1 cellular context compared by ENCODE assay signal in genomic region chr4:90120815-90121214, GRCh38.
TF ChIP-seq lines count a peak whose summit lies in the region.

No MANE protein-coding gene starts in this region.

TF ChIP-seq in GM23338, 12 proteins besides CTCF, POLR2A, EP300 and RAD21 (continued from another document):
- TF ChIP-seq, protein P1, sequence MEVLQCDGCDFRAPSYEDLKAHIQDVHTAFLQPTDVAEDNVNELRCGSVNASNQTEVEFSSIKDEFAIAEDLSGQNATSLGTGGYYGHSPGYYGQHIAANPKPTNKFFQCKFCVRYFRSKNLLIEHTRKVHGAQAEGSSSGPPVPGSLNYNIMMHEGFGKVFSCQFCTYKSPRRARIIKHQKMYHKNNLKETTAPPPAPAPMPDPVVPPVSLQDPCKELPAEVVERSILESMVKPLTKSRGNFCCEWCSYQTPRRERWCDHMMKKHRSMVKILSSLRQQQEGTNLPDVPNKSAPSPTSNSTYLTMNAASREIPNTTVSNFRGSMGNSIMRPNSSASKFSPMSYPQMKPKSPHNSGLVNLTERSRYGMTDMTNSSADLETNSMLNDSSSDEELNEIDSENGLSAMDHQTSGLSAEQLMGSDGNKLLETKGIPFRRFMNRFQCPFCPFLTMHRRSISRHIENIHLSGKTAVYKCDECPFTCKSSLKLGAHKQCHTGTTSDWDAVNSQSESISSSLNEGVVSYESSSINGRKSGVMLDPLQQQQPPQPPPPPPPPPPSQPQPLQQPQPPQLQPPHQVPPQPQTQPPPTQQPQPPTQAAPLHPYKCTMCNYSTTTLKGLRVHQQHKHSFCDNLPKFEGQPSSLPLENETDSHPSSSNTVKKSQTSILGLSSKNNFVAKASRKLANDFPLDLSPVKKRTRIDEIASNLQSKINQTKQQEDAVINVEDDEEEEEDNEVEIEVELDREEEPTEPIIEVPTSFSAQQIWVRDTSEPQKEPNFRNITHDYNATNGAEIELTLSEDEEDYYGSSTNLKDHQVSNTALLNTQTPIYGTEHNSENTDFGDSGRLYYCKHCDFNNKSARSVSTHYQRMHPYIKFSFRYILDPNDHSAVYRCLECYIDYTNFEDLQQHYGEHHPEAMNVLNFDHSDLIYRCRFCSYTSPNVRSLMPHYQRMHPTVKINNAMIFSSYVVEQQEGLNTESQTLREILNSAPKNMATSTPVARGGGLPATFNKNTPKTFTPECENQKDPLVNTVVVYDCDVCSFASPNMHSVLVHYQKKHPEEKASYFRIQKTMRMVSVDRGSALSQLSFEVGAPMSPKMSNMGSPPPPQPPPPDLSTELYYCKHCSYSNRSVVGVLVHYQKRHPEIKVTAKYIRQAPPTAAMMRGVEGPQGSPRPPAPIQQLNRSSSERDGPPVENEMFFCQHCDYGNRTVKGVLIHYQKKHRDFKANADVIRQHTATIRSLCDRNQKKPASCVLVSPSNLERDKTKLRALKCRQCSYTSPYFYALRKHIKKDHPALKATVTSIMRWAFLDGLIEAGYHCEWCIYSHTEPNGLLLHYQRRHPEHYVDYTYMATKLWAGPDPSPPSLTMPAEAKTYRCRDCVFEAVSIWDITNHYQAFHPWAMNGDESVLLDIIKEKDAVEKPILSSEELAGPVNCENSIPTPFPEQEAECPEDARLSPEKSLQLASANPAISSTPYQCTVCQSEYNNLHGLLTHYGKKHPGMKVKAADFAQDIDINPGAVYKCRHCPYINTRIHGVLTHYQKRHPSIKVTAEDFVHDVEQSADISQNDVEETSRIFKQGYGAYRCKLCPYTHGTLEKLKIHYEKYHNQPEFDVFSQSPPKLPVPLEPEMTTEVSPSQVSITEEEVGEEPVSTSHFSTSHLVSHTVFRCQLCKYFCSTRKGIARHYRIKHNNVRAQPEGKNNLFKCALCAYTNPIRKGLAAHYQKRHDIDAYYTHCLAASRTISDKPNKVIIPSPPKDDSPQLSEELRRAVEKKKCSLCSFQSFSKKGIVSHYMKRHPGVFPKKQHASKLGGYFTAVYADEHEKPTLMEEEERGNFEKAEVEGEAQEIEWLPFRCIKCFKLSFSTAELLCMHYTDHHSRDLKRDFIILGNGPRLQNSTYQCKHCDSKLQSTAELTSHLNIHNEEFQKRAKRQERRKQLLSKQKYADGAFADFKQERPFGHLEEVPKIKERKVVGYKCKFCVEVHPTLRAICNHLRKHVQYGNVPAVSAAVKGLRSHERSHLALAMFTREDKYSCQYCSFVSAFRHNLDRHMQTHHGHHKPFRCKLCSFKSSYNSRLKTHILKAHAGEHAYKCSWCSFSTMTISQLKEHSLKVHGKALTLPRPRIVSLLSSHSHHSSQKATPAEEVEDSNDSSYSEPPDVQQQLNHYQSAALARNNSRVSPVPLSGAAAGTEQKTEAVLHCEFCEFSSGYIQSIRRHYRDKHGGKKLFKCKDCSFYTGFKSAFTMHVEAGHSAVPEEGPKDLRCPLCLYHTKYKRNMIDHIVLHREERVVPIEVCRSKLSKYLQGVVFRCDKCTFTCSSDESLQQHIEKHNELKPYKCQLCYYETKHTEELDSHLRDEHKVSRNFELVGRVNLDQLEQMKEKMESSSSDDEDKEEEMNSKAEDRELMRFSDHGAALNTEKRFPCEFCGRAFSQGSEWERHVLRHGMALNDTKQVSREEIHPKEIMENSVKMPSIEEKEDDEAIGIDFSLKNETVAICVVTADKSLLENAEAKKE (CRISPR knock-in tag; IDR thresholded peaks at IDR 0.05) = no peak
- TF ChIP-seq STAT1 (IDR thresholded peaks at IDR 0.05; ENCODE audit: unreplicated experiment) (no peak), CREB1 (CRISPR knock-in tag; IDR thresholded peaks at IDR 0.05; ENCODE audit: low read depth) (no peak)
